ENCODE assay signal across 24 cellular contexts in genomic region chr3:196506687-196507086, GRCh38.
"Had no signal": no experiment of that assay in that cellular context is flagged by ENCODE, and none has a peak within 500 bp of the region (broad histone marks: within the 10 kb centered on the region; RNA-seq: fewer than 3 reads in every experiment).

No MANE protein-coding gene starts in this region.

- H3K9me3 Mint-ChIP-seq: central memory CD8-positive, alpha-beta T cell had no signal

- DNase-seq: activated CD4-positive, alpha-beta T cell treated with anti-CD3 and anti-CD28 coated beads for 4 hours; activated CD8-positive, alpha-beta memory T cell treated with anti-CD3 and anti-CD28 coated beads, Interleukin-2, amount 50 U/mL, for 4 hours; activated CD8-positive, alpha-beta T cell treated with anti-CD3 and anti-CD28 coated beads for 36 hours; activated gamma-delta T cell treated with Interleukin-2 at 50 U/mL for 16 hours; activated naive CD4-positive, alpha-beta T cell treated with anti-CD3 and anti-CD28 coated beads, Interleukin-2, amount 50 U/mL, for 16 hours; activated T-cell treated with anti-CD3 and anti-CD28 coated beads, Interleukin-2, amount 50 U/mL, for 72 hours; body of pancreas; KG1; MV-4-11; NCI-H1105 treated with DMSO at 0.1 percent for 48 hours; NCI-H1436 treated with DMSO at 0.1 percent for 48 hours; NCI-H187; NCI-H2081; NCI-H226; NCI-H510A; NCI-H526 treated with DMSO at 0.1 percent for 48 hours; NCI-H82; Right ventricle myocardium superior had no signal

- H3K27me3 ChIP-seq: ascending aorta, body of pancreas, SJSA1 had no signal

- H3K27ac ChIP-seq: ascending aorta, body of pancreas, RWPE1, SJSA1 had no signal

- H3K27ac Mint-ChIP-seq: activated CD8-positive, alpha-beta T cell treated with anti-CD3 and anti-CD28 coated beads for 36 hours; activated T-cell treated with anti-CD3 and anti-CD28 coated beads, Interleukin-2, amount 50 U/mL, for 72 hours; activated T-helper 2 cell treated with anti-CD3 and anti-CD28 coated beads, Interferon-gamma antibody, Interleukin-2, Interleukin-4, amounts not matched to agents 10 μg/mL and 5 μg/mL and 100 μg/mL, durations not matched to agents 14 hours and 24 hours and 36 hours; T-helper 1 cell treated with Interleukin-12 subunit alpha and Interleukin-12 subunit beta and Interleukin-4 antibody, amounts not matched to agents 30 μg/mL and 1 μg/mL, for 36 hours had no signal

- H3K4me1 ChIP-seq: body of pancreas had no signal

- H3K4me3 Mint-ChIP-seq: activated CD8-positive, alpha-beta T cell treated with anti-CD3 and anti-CD28 coated beads for 36 hours; activated T-cell treated with anti-CD3 and anti-CD28 coated beads, Interleukin-2, amount 50 U/mL, for 72 hours; T-helper 1 cell treated with Interleukin-12 subunit alpha and Interleukin-12 subunit beta and Interleukin-4 antibody, amounts not matched to agents 30 μg/mL and 1 μg/mL, for 36 hours had no signal

- H3K27me3 Mint-ChIP-seq: activated CD8-positive, alpha-beta T cell treated with anti-CD3 and anti-CD28 coated beads for 36 hours had no signal

- H3K9me3 ChIP-seq: ascending aorta, body of pancreas, SJSA1 had no signal

- H3K4me3 ChIP-seq: ascending aorta, body of pancreas, SJSA1 had no signal

- H3K36me3 ChIP-seq: ascending aorta had no signal
